Comparison of ENCODE assay signal across 8 cellular contexts in the genomic region with DNA sequence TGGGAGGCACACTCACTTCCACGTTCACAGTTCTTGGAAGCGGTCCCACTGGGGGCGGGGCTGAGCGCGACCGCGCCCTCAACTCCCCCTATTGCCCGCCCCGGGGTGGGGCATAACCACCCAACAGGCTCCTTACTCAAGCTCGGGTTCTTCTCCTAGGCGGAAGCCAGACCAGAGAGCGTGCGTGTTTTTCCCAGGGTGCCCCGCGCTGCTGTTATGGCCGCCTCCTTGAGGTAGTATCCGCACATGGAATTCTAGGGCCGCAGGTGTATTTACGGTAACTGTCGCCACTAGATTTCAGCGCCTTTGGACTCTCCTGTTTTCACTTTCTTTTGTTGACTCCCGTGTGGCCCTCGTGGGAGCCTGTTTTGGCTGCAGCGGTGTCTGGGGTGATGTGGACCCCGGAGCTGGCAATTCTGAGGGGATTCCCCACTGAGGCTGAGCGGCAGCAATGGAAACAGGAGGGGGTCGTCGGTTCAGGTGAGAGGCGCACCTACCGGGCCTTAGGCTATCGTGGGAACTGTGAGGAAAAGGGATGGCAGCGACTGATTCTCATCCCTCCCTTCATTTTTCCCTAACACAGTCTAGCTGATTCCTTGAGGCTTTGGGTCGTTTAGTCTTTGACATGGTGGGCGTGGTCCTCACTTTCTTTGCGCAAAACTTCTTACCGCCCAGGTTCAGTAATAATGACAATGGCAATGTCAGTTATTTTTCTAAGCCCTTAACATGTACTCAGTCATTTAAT. TPM values are rescaled to one million over a fixed set of nuclear protein-coding genes. Genes with fewer than 3 reads are reported as not detected.
DNase-seq lines count a peak whose midpoint lies in the region; TF ChIP-seq lines count a peak whose summit lies in the region.

A gene (plus strand): TSS at position 150 of the 745 bp plus-strand sequence. CDS start 243 bp downstream, at position 393.

- H3K36me3 ChIP-seq in H7 (replicated peaks; ENCODE audit: control insufficient read depth, insufficient read depth, low read length) (no peaks in the 10 kb centered on the region), stomach (peaks cover 13 to 36% (median 25%) of the 10 kb centered on the region in 4 donors)

- peaks cover 29% of the 10 kb centered on the region for H3K4me1 Mint-ChIP-seq in nephron progenitor cell

- TF ChIP-seq EP300 in stomach (IDR thresholded peaks at IDR 0.05), result no peak

- H3K27ac Mint-ChIP-seq in nephron progenitor cell, result peak within 1 kb of the TSS; percentile 68

- peaks cover 5 to 38% (median 29%) of the 10 kb centered on the region in 4 donors for H3K4me1 ChIP-seq in stomach

- peak within 1 kb of the TSS; percentile 48 to 83 (median 76) for H3K27ac ChIP-seq in stomach

- H3K9me3 Mint-ChIP-seq in nephron progenitor cell, result no peaks in the 10 kb centered on the region

- H3K4me3 ChIP-seq in H7 (ENCODE audit: insufficient read depth, low read depth, low read length) (peak within 1 kb of the TSS; percentile 79), stomach (peak within 1 kb of the TSS; percentile 69 to 80 (median 73))

- no peaks in the 10 kb centered on the region for H3K9me3 ChIP-seq in stomach

- H3K27me3 Mint-ChIP-seq in nephron progenitor cell (ENCODE audit: low read depth, poor library complexity), result peaks cover 12% of the 10 kb centered on the region

- peaks cover 9% of the 10 kb centered on the region for H3K36me3 Mint-ChIP-seq in nephron progenitor cell (ENCODE audit: low read depth)

- no peaks in the 10 kb centered on the region for H3K27me3 ChIP-seq in H7 (ENCODE audit: control insufficient read depth, insufficient read depth, low read length)
- H3K27me3 ChIP-seq in stomach, result no peaks in the 10 kb centered on the region

- DNase-seq in ELF-1 (ENCODE audit: low read depth, low spot score) (peak; percentile 97), H7 (peak; percentile 92), M059J (ENCODE audit: low read depth) (peak; percentile 95), SHP77 (lab: John Stamatoyannopoulos, UW) (peak; percentile 93), fibroblast of the conjunctiva (ENCODE audit: low read depth) (peak; percentile 92), nephron progenitor cell (peak; percentile 90), stomach (peak; percentile 96)
- DNase-seq in activated effector memory CD4-positive, alpha-beta T cell treated with Interleukin-2 at 50 U/mL for 16 hours, result peak; percentile 93

- WGBS in stomach, 5 donors, result 0 to 1% (median 1%) methylated on average over 35 to 36 of the region's 36 CpGs

- TF ChIP-seq POLR2A in stomach (IDR thresholded peaks at IDR 0.05), result no peak

- intact Hi-C loops in stomach (cut with DNase I; ENCODE audit: low total_unique reads), result no loop called here

- TF ChIP-seq CTCF in nephron progenitor cell (IDR thresholded peaks at IDR 0.05) (no peak), stomach (IDR thresholded peaks at IDR 0.05) (peak in 1 of 7 experiments; percentile 15)

- H3K4me3 Mint-ChIP-seq in nephron progenitor cell, result peak within 1 kb of the TSS; percentile 93

RNA-seq across cellular contexts. Expression of the gene that starts here (rescaled TPM):
- total RNA-seq in H7 (2014; rRNA removed; shearing (Covaris generic)), result 20.3 and 23.7 TPM in 2 replicates
- total RNA-seq in M059J (2014; rRNA removed; shearing (Covaris generic)), result 13.8 and 17.0 TPM in 2 replicates
- 10 to 100 TPM in 1 of 5 donors, 1 to 10 TPM in 4; 3.8 to 22.2 (median 5.8) TPM for total RNA-seq in stomach
- 1 to 10 TPM; 5.8 to 7.9 (median 6.7) TPM for polyA plus RNA-seq in stomach

Comparison
In these comparisons a context has a peak if more than half of its experiments do, and no peak if none do; other contexts are left out.
1. Peak in every context shown above with its lines: DNase-seq, H3K4me3 ChIP-seq and H3K27ac ChIP-seq.